Comparison of ENCODE assay signal across 9 cellular contexts in genomic region chr17:66468241-66469087, GRCh38.
A peak's percentile ranks its signal among the peaks of the same experiment; 100 is the strongest.
DNase-seq lines count a peak whose midpoint lies in the region; ATAC-seq and TF ChIP-seq lines count a peak whose summit lies in the region.
"Had no signal": no experiment of that assay in that cellular context is flagged by ENCODE, and none has a peak within 500 bp of the region (broad histone marks: within the 10 kb centered on the region; RNA-seq: fewer than 3 reads in every experiment).

No MANE protein-coding gene starts in this region.

- H3K27me3 Mint-ChIP-seq in T-helper 1 cell treated with Interleukin-12 subunit alpha and Interleukin-12 subunit beta and Interleukin-4 antibody, amounts not matched to agents 30 μg/mL and 1 μg/mL, for 36 hours (ENCODE audit: low read depth) = no peaks in the 10 kb centered on the region
- H3K27me3 Mint-ChIP-seq in stimulated activated naive CD8-positive, alpha-beta T cell treated with anti-CD3 and anti-CD28 coated beads, Interleukin-15, amount 100 ng/mL, for 72 hours = no peaks in the 10 kb centered on the region

- peak overlapping the region; percentile 94 for H3K27ac Mint-ChIP-seq in T-helper 1 cell treated with Interleukin-12 subunit alpha and Interleukin-12 subunit beta and Interleukin-4 antibody, amounts not matched to agents 30 μg/mL and 1 μg/mL, for 36 hours
- H3K27ac Mint-ChIP-seq in stimulated activated naive CD8-positive, alpha-beta T cell treated with anti-CD3 and anti-CD28 coated beads, Interleukin-15, amount 100 ng/mL, for 72 hours = peak overlapping the region in 1 of 2 donors; percentile 73

- no peaks in the 10 kb centered on the region for H3K9me3 Mint-ChIP-seq in T-helper 1 cell treated with Interleukin-12 subunit alpha and Interleukin-12 subunit beta and Interleukin-4 antibody, amounts not matched to agents 30 μg/mL and 1 μg/mL, for 36 hours
- H3K9me3 Mint-ChIP-seq in stimulated activated naive CD8-positive, alpha-beta T cell treated with anti-CD3 and anti-CD28 coated beads, Interleukin-15, amount 100 ng/mL, for 72 hours = no peaks in the 10 kb centered on the region

- TF ChIP-seq CTCF in heart left ventricle (IDR thresholded peaks at IDR 0.05) = no peak

- peaks cover 4% of the 10 kb centered on the region for H3K36me3 Mint-ChIP-seq in T-helper 1 cell treated with Interleukin-12 subunit alpha and Interleukin-12 subunit beta and Interleukin-4 antibody, amounts not matched to agents 30 μg/mL and 1 μg/mL, for 36 hours (ENCODE audit: low read depth)

- 54 to 67% (median 57%) methylated on average over 5 of the region's 5 CpGs for WGBS in heart left ventricle, 4 donors

- no peak for TF ChIP-seq POLR2A in heart left ventricle (IDR thresholded peaks at IDR 0.05)

- no peaks in the 10 kb centered on the region for H3K36me3 ChIP-seq in heart left ventricle
- H3K36me3 ChIP-seq: MG63 had no signal

- peaks cover 58% of the 10 kb centered on the region for H3K4me1 Mint-ChIP-seq in T-helper 1 cell treated with Interleukin-12 subunit alpha and Interleukin-12 subunit beta and Interleukin-4 antibody, amounts not matched to agents 30 μg/mL and 1 μg/mL, for 36 hours (ENCODE audit: low read depth)
- H3K4me1 Mint-ChIP-seq in stimulated activated naive CD8-positive, alpha-beta T cell treated with anti-CD3 and anti-CD28 coated beads, Interleukin-15, amount 100 ng/mL, for 72 hours = peaks cover 91% of the 10 kb centered on the region

- peak; percentile 19 for DNase-seq in activated CD4-positive, alpha-beta T cell treated with anti-CD3 and anti-CD28 coated beads for 48 hours
- no peak for DNase-seq in activated CD4-positive, alpha-beta T cell treated with anti-CD3 and anti-CD28 coated beads for 1 hour
- DNase-seq in heart left ventricle (peak in 3 of 5 donors; percentile 17 to 32 (median 29)), NCI-H446 treated with DMSO at 0.1 percent for 48 hours (lab: John Stamatoyannopoulos, UW) (no peak)
- DNase-seq in stimulated activated naive CD8-positive, alpha-beta T cell treated with anti-CD3 and anti-CD28 coated beads, Interleukin-15, amount 100 ng/mL, for 72 hours = no peak
- DNase-seq: MG63 had no signal

- no peaks in the 10 kb centered on the region for H3K27me3 ChIP-seq in heart left ventricle
- H3K27me3 ChIP-seq: MG63 had no signal

- intact Hi-C loops in heart left ventricle (cut with DNase I) = no loop called here

- peak; percentile 59 to 82 (median 73) for ATAC-seq in heart left ventricle
- no peak for ATAC-seq in stimulated activated naive CD8-positive, alpha-beta T cell treated with anti-CD3 and anti-CD28 coated beads, Interleukin-15, amount 100 ng/mL, for 72 hours
- ATAC-seq in GM18867 (IDR thresholded peaks at IDR 0.05; ENCODE audit: unreplicated experiment) = no peak
- no peak for ATAC-seq in GM21360 (IDR thresholded peaks at IDR 0.05; ENCODE audit: unreplicated experiment)

- H3K27ac ChIP-seq in heart left ventricle = peak overlapping the region in 2 of 12 donors; percentile 52 to 61

- no peak overlapping the region for H3K4me3 ChIP-seq in heart left ventricle
- H3K4me3 ChIP-seq: MG63 had no signal

- peaks cover 0 to 62% (median 21%) of the 10 kb centered on the region in 12 donors for H3K4me1 ChIP-seq in heart left ventricle

- H3K9me3 ChIP-seq in heart left ventricle = no peaks in the 10 kb centered on the region
- H3K9me3 ChIP-seq: MG63 had no signal

- H3K4me3 Mint-ChIP-seq in T-helper 1 cell treated with Interleukin-12 subunit alpha and Interleukin-12 subunit beta and Interleukin-4 antibody, amounts not matched to agents 30 μg/mL and 1 μg/mL, for 36 hours = peak overlapping the region; percentile 30
- H3K4me3 Mint-ChIP-seq in stimulated activated naive CD8-positive, alpha-beta T cell treated with anti-CD3 and anti-CD28 coated beads, Interleukin-15, amount 100 ng/mL, for 72 hours = peak overlapping the region; percentile 45 to 48

Comparison
In these comparisons a context has a peak if more than half of its experiments do, and no peak if none do; other contexts are left out.
1. DNase-seq: peak in activated CD4-positive, alpha-beta T cell treated with anti-CD3 and anti-CD28 coated beads for 48 hours (single experiment) and heart left ventricle (3 of 5); none in activated CD4-positive, alpha-beta T cell treated with anti-CD3 and anti-CD28 coated beads for 1 hour (single experiment), stimulated activated naive CD8-positive, alpha-beta T cell treated with anti-CD3 and anti-CD28 coated beads, Interleukin-15, amount 100 ng/mL, for 72 hours (0 of 2) and NCI-H446 treated with DMSO at 0.1 percent for 48 hours (single experiment).
2. ATAC-seq: peak in heart left ventricle (4 of 4); none in stimulated activated naive CD8-positive, alpha-beta T cell treated with anti-CD3 and anti-CD28 coated beads, Interleukin-15, amount 100 ng/mL, for 72 hours (single experiment), GM18867 (single experiment) and GM21360 (single experiment).